In the genomic region with DNA sequence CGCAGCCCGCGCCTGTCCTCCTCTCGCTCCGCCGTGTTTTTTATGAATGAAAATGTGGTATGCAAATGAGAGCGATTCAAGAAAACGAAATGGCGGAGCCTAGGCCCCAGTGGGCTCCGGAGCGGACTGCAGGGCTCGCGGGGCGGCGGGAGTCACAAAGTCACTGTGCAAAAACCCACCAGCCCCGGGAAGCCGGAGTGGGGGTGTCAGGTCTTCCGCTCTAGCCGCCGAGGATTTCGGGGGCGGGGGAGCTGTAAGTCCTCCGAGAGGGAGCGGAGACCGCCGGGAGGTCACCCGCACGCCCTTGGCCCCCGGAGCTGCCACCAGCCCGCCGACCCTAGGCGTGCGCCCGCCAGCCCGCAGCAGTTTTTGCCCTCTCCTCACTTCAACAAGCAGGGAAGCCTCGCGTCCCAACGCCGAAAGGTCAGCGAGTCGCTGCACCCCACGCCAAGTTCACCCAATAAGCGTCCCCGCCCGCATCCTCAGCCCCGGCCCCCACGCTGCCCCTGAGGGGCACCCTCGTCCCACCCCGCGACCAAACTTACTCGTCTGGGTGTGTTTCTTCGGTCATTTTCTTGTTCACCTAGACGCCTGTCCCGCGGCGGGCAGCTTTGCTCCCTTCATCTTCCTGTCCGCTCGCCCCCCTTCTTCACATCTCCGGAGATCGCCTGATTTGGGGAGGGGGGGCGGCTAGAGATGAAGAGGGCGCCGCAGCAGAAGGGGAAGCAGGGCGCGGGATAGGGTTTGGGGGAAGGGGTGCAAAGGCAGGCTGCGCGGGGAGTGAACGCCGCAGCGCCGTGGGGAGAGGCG, we compare ENCODE assay signal across 8 cellular contexts. TPM values are rescaled to one million over a fixed set of nuclear protein-coding genes. Genes with fewer than 3 reads are reported as not detected.
DNase-seq lines count a peak whose midpoint lies in the region; ATAC-seq and TF ChIP-seq lines count a peak whose summit lies in the region.

No MANE protein-coding gene starts in this region.

- TF ChIP-seq CTCF in left ventricle myocardium inferior (IDR thresholded peaks at IDR 0.05; ENCODE audit: borderline replicate concordance) (no peak), progenitor cell of endocrine pancreas (IDR thresholded peaks at IDR 0.05; ENCODE audit: unreplicated experiment) (no peak)

- H3K27me3 Mint-ChIP-seq in progenitor cell of endocrine pancreas = no peaks in the 10 kb centered on the region

- 0% methylated on average over 71 to 72 of the region's 72 CpGs for WGBS in adipose tissue, 3 donors

- peaks cover 11% of the 10 kb centered on the region for H3K36me3 ChIP-seq in SJSA1
- H3K36me3 ChIP-seq in left ventricle myocardium inferior = no peaks in the 10 kb centered on the region

- peak overlapping the region; percentile 94 for H3K4me3 Mint-ChIP-seq in progenitor cell of endocrine pancreas (ENCODE audit: low read depth)

- no peaks in the 10 kb centered on the region for H3K9me3 ChIP-seq in SJSA1 (replicated peaks)
- H3K9me3 ChIP-seq in left ventricle myocardium inferior (replicated peaks) = no peaks in the 10 kb centered on the region

- peak overlapping the region; percentile 79 for H3K4me3 ChIP-seq in SJSA1
- peak overlapping the region; percentile 97 for H3K4me3 ChIP-seq in left ventricle myocardium inferior

- no peaks in the 10 kb centered on the region for H3K9me3 Mint-ChIP-seq in progenitor cell of endocrine pancreas (ENCODE audit: low read depth)

- peak overlapping the region; percentile 97 for H3K27ac Mint-ChIP-seq in progenitor cell of endocrine pancreas

- H3K27me3 ChIP-seq in SJSA1 (replicated peaks) (no peaks in the 10 kb centered on the region), left ventricle myocardium inferior (ENCODE audit: low read depth) (no peaks in the 10 kb centered on the region)

- peak; percentile 24 for ATAC-seq in GM19463 (IDR thresholded peaks at IDR 0.05; ENCODE audit: unreplicated experiment)

- H3K4me1 Mint-ChIP-seq in progenitor cell of endocrine pancreas (ENCODE audit: low read depth) = peaks cover 16% of the 10 kb centered on the region

- DNase-seq in COLO668 (lab: John Stamatoyannopoulos, UW; ENCODE audit: unreplicated experiment) = peak; percentile 69
- DNase-seq in HT1080 (ENCODE audit: low read depth) = peak; percentile 21
- DNase-seq in SJSA1 (ENCODE audit: low read depth in 1 of 2, low spot score in 2 of 2) = peak; percentile 53 to 56
- peak; percentile 38 for DNase-seq in left ventricle myocardium inferior
- peak; percentile 28 for DNase-seq in progenitor cell of endocrine pancreas (ENCODE audit: low spot score, unreplicated experiment)
- DNase-seq in GM19240 (ENCODE audit: insufficient read length, low spot score) = no peak

- intact Hi-C loops in left ventricle myocardium inferior (cut with micrococcal nuclease) = loop anchor here (10.0 kb wide), 1 partner anchor 157 kb away; no protein-coding TSS in a partner anchor

- peak overlapping the region; percentile 76 for H3K27ac ChIP-seq in SJSA1
- peak overlapping the region; percentile 60 for H3K27ac ChIP-seq in adipose tissue (ENCODE audit: low read depth, low read length)
- H3K27ac ChIP-seq in left ventricle myocardium inferior (replicated peaks) = peak overlapping the region; percentile 95

- H3K4me1 ChIP-seq in SJSA1 (replicated peaks) (peaks cover 14% of the 10 kb centered on the region), left ventricle myocardium inferior (peaks cover 66% of the 10 kb centered on the region)

- no peaks in the 10 kb centered on the region for H3K36me3 Mint-ChIP-seq in progenitor cell of endocrine pancreas (ENCODE audit: insufficient read depth)

RNA-seq across cellular contexts. Expression of gene SPRED2, which starts 0.8 kb away (rescaled TPM):
- 15.4 and 25.8 TPM in 2 replicates for total RNA-seq in HT1080 (2014; rRNA removed; shearing (Covaris generic))
- 36.5 and 43.2 TPM in 2 replicates for polyA plus RNA-seq in HT1080 (2015; cell fraction: cytosol; rRNA removed)
- polyA plus RNA-seq in HT1080 (2015; cell fraction: nucleus; rRNA removed) = 32.4 and 33.7 TPM in 2 replicates
- 4.9 and 6.1 TPM in 2 replicates for total RNA-seq in SJSA1 (2014; rRNA removed; shearing (Covaris generic))
- polyA plus RNA-seq in adipose tissue = 10 to 100 TPM in 2 of 3 donors, 1 to 10 TPM in 1; 8.0 to 21.1 (median 20.8) TPM
- total RNA-seq in left ventricle myocardium inferior (18.9 TPM), progenitor cell of endocrine pancreas (36.6 and 38.6 TPM in 2 replicates)
